ENCODE assay signal across 8 cellular contexts in the genomic region with DNA sequence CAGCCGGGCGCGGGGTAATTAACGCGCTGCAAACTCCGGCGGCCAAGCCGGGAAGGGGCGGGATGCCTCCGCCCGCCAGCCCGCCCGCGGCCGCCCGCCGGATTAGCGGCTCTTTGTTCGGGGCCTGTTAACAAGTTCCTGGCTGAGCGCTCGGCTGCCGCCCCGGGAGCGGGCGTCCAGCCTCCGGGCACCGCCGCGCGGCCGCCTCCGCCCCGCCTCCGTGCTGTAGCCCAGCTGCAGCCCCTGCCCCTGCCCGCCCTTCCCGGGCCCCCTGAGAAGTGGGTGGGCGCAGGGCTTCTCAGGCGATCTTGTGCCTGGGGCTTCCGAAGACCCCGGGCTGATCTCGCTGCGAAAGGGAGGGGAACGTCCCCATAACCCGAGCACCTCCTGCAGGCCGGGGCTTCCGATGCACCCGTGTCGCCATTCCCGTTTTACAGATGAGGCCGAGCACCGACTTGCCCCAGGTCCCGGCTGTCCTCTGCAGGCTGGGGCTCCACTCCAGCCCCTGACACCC. TPM values are rescaled to one million over a fixed set of nuclear protein-coding genes. Genes with fewer than 3 reads are reported as not detected.
A peak's percentile ranks its signal among the peaks of the same experiment; 100 is the strongest.
DNase-seq lines count a peak whose midpoint lies in the region; ATAC-seq and TF ChIP-seq lines count a peak whose summit lies in the region.

No MANE protein-coding gene starts in this region.

- H3K4me1 ChIP-seq in HEK293 (ENCODE audit: control insufficient read depth, insufficient read depth, low read length): no peaks in the 10 kb centered on the region

- H3K27ac ChIP-seq in HEK293 (ENCODE audit: extremely low read depth, low read depth, low read length): no peak overlapping the region

- H3K36me3 ChIP-seq in HEK293 (ENCODE audit: control insufficient read depth in 2 of 2, insufficient read depth in 1 of 2, low read length in 2 of 2): no peaks in the 10 kb centered on the region

- no peaks in the 10 kb centered on the region for H3K9me3 Mint-ChIP-seq in naive thymus-derived CD8-positive, alpha-beta T cell

- H3K4me3 ChIP-seq in HEK293 (ENCODE audit: low read depth, low read length): peak overlapping the region; percentile 36

- CTCF ChIA-PET in HEK293 (lab: Yijun Ruan, JAX): interaction anchor here (3.5 kb wide), 1 partner anchor 157 kb away, joined by 25 read pairs; no protein-coding TSS in a partner anchor

- no peaks in the 10 kb centered on the region for H3K9me3 ChIP-seq in HEK293 (ENCODE audit: control insufficient read depth, insufficient read depth, low read depth, low read length)

- DNase-seq in NCI-H82 (lab: John Stamatoyannopoulos, UW) (peak; percentile 79), NCI-H82 treated with DMSO at 0.1 percent for 48 hours (lab: John Stamatoyannopoulos, UW; ENCODE audit: unreplicated experiment) (no peak), NCI-H748 treated with DMSO at 0.1 percent for 48 hours (lab: John Stamatoyannopoulos, UW) (peak; percentile 36), ecto neural progenitor cell (ENCODE audit: low spot score) (peak; percentile 91), kidney tubule cell (ENCODE audit: low spot score) (no peak)
- peak in 1 of 10 donors; percentile 32 for DNase-seq in naive thymus-derived CD8-positive, alpha-beta T cell

- H3K27me3 Mint-ChIP-seq in naive thymus-derived CD8-positive, alpha-beta T cell: peaks cover 42 to 90% (median 75%) of the 10 kb centered on the region in 5 donors

- TF ChIP-seq CTCF in HEK293 (tag by site-specific recombination; IDR thresholded peaks at IDR 0.05): peak; percentile 71

- peaks cover 0 to 2% (median 0%) of the 10 kb centered on the region in 3 donors for H3K36me3 Mint-ChIP-seq in naive thymus-derived CD8-positive, alpha-beta T cell

- peak overlapping the region in 2 of 10 donors; percentile 13 to 37 for H3K27ac Mint-ChIP-seq in naive thymus-derived CD8-positive, alpha-beta T cell

- POLR2A ChIA-PET in HEK293 (lab: Yijun Ruan, JAX): no interaction called here
- POLR2A ChIA-PET in naive thymus-derived CD8-positive, alpha-beta T cell (lab: Charles Lee): no interaction called here

- peak; percentile 41 to 47 for ATAC-seq in naive thymus-derived CD8-positive, alpha-beta T cell
- no peak for ATAC-seq in HG03039 (IDR thresholded peaks at IDR 0.05; ENCODE audit: unreplicated experiment)

- H3K4me1 Mint-ChIP-seq in naive thymus-derived CD8-positive, alpha-beta T cell: peaks cover 7 to 17% (median 14%) of the 10 kb centered on the region in 4 donors

- H3K4me3 Mint-ChIP-seq in naive thymus-derived CD8-positive, alpha-beta T cell: peak overlapping the region; percentile 58 to 80 (median 77)

TF ChIP-seq in HEK293, 187 proteins besides CTCF, POLR2A, EP300 and RAD21:
- TF ChIP-seq ZNF660 (tag by site-specific recombination; IDR thresholded peaks at IDR 0.05) (peak; percentile 61; the same call in 1 of the 2 replicates), ZBTB8A (tag by site-specific recombination; IDR thresholded peaks at IDR 0.05) (peak; percentile 92), TCF7L2 (IDR thresholded peaks at IDR 0.05; ENCODE audit: borderline replicate concordance, low read depth, low read length) (peak; percentile 61; the same call in 1 of the 2 replicates), ZNF221 (tag by site-specific recombination; IDR thresholded peaks at IDR 0.05; ENCODE audit: borderline replicate concordance) (no peak), ZFP69B (tag by site-specific recombination; IDR thresholded peaks at IDR 0.05) (no peak), ZNF600 (tag by site-specific recombination; IDR thresholded peaks at IDR 0.05) (0 out of 2 replicates have a peak, but pooled peaks have one; percentile 35), EGR2 (tag by site-specific recombination; IDR thresholded peaks at IDR 0.05; ENCODE audit: low read depth) (peak; percentile 63), IKZF3 (tag by site-specific recombination; IDR thresholded peaks at IDR 0.05) (no peak), GLIS1 (tag by site-specific recombination; IDR thresholded peaks at IDR 0.05) (no peak), ZNF837 (tag by site-specific recombination; IDR thresholded peaks at IDR 0.05) (no peak), ZFHX2 (tag by site-specific recombination; conservative IDR thresholded peaks at IDR 0.05) (peak; percentile 96), SP2 (tag by site-specific recombination; IDR thresholded peaks at IDR 0.05) (peak; percentile 32; the same call in 1 of the 2 replicates), OSR2 (tag by site-specific recombination; IDR thresholded peaks at IDR 0.05) (0 out of 2 replicates have a peak, but pooled peaks have one; percentile 23), ZNF132 (tag by site-specific recombination; IDR thresholded peaks at IDR 0.05; ENCODE audit: borderline replicate concordance) (no peak), ZBTB26 (tag by site-specific recombination; optimal IDR thresholded peaks at IDR 0.05) (peak; percentile 52), OVOL3 (tag by site-specific recombination; IDR thresholded peaks at IDR 0.05) (no peak), ZNF785 (tag by site-specific recombination; IDR thresholded peaks at IDR 0.05) (peak; percentile 49; the same call in 1 of the 2 replicates), ZXDB (tag by site-specific recombination; IDR thresholded peaks at IDR 0.05) (peak; percentile 37; the same call in 1 of the 2 replicates), ZNF426 (tag by site-specific recombination; IDR thresholded peaks at IDR 0.05) (no peak), ZBTB48 (tag by site-specific recombination; IDR thresholded peaks at IDR 0.05) (0 out of 2 replicates have a peak, but pooled peaks have one; percentile 11), ZBTB20 (tag by site-specific recombination; IDR thresholded peaks at IDR 0.05) (peak; percentile 66; the same call in 1 of the 2 replicates), KLF8 (tag by site-specific recombination; IDR thresholded peaks at IDR 0.05) (peak; percentile 11; the same call in 1 of the 2 replicates), ZBTB17 (tag by site-specific recombination; IDR thresholded peaks at IDR 0.05) (peak; percentile 80), SP3 (tag by site-specific recombination; IDR thresholded peaks at IDR 0.05) (peak; percentile 68), ZNF146 (tag by site-specific recombination; IDR thresholded peaks at IDR 0.05) (no peak), KLF1 (tag by site-specific recombination; IDR thresholded peaks at IDR 0.05) (0 out of 2 replicates have a peak, but pooled peaks have one; percentile 21), ZFP37 (tag by site-specific recombination; IDR thresholded peaks at IDR 0.05) (no peak), GLI2 (tag by site-specific recombination; IDR thresholded peaks at IDR 0.05; ENCODE audit: borderline replicate concordance, low read depth) (no peak), ZNF623 (tag by site-specific recombination; IDR thresholded peaks at IDR 0.05) (no peak), ZNF341 (tag by site-specific recombination; IDR thresholded peaks at IDR 0.05; ENCODE audit: low read depth) (peak; percentile 39; the same call in 1 of the 2 replicates), ZNF211 (tag by site-specific recombination; IDR thresholded peaks at IDR 0.05; ENCODE audit: low read depth) (no peak)
- TF ChIP-seq, protein P1, sequence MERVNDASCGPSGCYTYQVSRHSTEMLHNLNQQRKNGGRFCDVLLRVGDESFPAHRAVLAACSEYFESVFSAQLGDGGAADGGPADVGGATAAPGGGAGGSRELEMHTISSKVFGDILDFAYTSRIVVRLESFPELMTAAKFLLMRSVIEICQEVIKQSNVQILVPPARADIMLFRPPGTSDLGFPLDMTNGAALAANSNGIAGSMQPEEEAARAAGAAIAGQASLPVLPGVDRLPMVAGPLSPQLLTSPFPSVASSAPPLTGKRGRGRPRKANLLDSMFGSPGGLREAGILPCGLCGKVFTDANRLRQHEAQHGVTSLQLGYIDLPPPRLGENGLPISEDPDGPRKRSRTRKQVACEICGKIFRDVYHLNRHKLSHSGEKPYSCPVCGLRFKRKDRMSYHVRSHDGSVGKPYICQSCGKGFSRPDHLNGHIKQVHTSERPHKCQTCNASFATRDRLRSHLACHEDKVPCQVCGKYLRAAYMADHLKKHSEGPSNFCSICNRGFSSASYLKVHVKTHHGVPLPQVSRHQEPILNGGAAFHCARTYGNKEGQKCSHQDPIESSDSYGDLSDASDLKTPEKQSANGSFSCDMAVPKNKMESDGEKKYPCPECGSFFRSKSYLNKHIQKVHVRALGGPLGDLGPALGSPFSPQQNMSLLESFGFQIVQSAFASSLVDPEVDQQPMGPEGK (tag by site-specific recombination; IDR thresholded peaks at IDR 0.05): peak; percentile 52; the same call in 1 of the 2 replicates

RNA-seq across cellular contexts. Expression of gene UNC5A, which starts 7.6 kb away (rescaled TPM):
- not detected for total RNA-seq in naive thymus-derived CD8-positive, alpha-beta T cell
- not detected for polyA plus RNA-seq in naive thymus-derived CD8-positive, alpha-beta T cell

Comparison
In these comparisons a context has a peak if more than half of its experiments do, and no peak if none do; other contexts are left out.
1. DNase-seq: peak in NCI-H82 (single experiment), NCI-H748 treated with DMSO at 0.1 percent for 48 hours (single experiment) and ecto neural progenitor cell (single experiment); none in NCI-H82 treated with DMSO at 0.1 percent for 48 hours (single experiment) and kidney tubule cell (single experiment).